ENCODE assay signal across 8 cellular contexts in the genomic region with DNA sequence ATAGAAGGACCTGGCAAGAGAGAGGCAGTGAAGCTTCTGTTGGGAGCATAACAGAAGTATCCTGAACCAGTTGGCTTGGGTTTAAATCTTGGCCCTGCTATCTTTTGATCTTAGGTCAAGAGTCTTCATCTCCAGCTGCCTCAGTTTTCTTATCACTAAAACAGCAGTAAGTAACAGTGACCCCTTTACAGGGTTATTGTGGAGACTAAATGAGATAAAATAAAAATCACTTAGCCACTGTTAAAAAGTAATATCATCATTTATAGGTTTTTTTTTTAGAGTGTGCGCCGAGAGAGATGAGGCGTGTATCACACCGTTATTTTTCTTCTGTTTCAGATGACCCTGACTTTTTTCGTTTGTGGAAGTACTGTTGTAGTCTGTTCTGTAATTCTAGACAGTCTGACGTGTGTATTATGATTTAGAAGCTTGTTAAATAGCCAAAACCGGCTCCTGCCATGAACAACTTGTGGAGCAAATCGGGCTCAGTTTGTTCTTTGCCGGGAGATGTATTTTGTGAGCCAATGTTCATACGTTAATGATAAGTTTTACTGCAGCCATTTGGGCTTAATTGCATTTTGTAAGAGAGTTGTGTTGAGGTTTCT. TPM values are rescaled to one million over a fixed set of nuclear protein-coding genes. Genes with fewer than 3 reads are reported as not detected.
A peak's percentile ranks its signal among the peaks of the same experiment; 100 is the strongest.
DNase-seq lines count a peak whose midpoint lies in the region; FAIRE-seq and TF ChIP-seq lines count a peak whose summit lies in the region.

No MANE protein-coding gene starts in this region.

- H3K9me3 Mint-ChIP-seq in CD14-positive monocyte (no peaks in the 10 kb centered on the region), endodermal cell (no peaks in the 10 kb centered on the region), neural crest cell (no peaks in the 10 kb centered on the region)

- DNase-seq in CD14-positive monocyte (ENCODE audit: low spot score) (no peak), NT2/D1 (ENCODE audit: low read depth, low spot score) (no peak), endodermal cell (no peak), neural crest cell (ENCODE audit: low read depth, low spot score) (no peak), head of caudate nucleus (no peak), ecto neural progenitor cell (ENCODE audit: low spot score) (no peak), GM19239 (ENCODE audit: insufficient read length, low spot score) (no peak), NCI-H1417 treated with DMSO at 0.1 percent for 48 hours (lab: John Stamatoyannopoulos, UW) (no peak)

- peak overlapping the region; percentile 95 to 97 for H3K4me3 Mint-ChIP-seq in CD14-positive monocyte
- H3K4me3 Mint-ChIP-seq in endodermal cell, result peak overlapping the region; percentile 98
- H3K4me3 Mint-ChIP-seq in neural crest cell, result peak overlapping the region; percentile 94

- FAIRE-seq in GM19239 (lab: Jason Lieb, UNC), result no peak

- H3K27me3 Mint-ChIP-seq in CD14-positive monocyte (ENCODE audit: low read depth in 3 of 3) (peaks cover 0 to 3% (median 2%) of the 10 kb centered on the region in 3 donors), endodermal cell (ENCODE audit: insufficient read depth) (no peaks in the 10 kb centered on the region), neural crest cell (ENCODE audit: low read depth) (no peaks in the 10 kb centered on the region)

- H3K9ac ChIP-seq in NT2/D1 (ENCODE audit: insufficient read length, low read depth) (peak overlapping the region; percentile 97), endodermal cell (ENCODE audit: extremely low read depth, low read length, poor library complexity, severe bottlenecking) (peak overlapping the region; percentile 97)

- H3K36me3 ChIP-seq in NT2/D1 (ENCODE audit: insufficient read depth, insufficient read length, low read length) (peaks cover 46% of the 10 kb centered on the region), endodermal cell (ENCODE audit: control insufficient read depth, insufficient read depth, low read length) (peaks cover 35% of the 10 kb centered on the region)

- peak overlapping the region; percentile 80 for H3K4me3 ChIP-seq in NT2/D1 (ENCODE audit: insufficient read length, low read depth)
- peak overlapping the region; percentile 99 for H3K4me3 ChIP-seq in endodermal cell (ENCODE audit: low read length)

- H3K36me3 Mint-ChIP-seq in CD14-positive monocyte, result peaks cover 15 to 33% of the 10 kb centered on the region in 2 donors
- H3K36me3 Mint-ChIP-seq in endodermal cell (ENCODE audit: low read depth), result peaks cover 32% of the 10 kb centered on the region
- peaks cover 7% of the 10 kb centered on the region for H3K36me3 Mint-ChIP-seq in neural crest cell (ENCODE audit: low read depth)

- WGBS in endodermal cell (ENCODE audit: insufficient coverage in 1 of 2, insufficient read length in 1 of 2), 2 experiments, result 72 to 74% methylated on average over 10 of the region's 10 CpGs

- H3K4me1 Mint-ChIP-seq in CD14-positive monocyte (peaks cover 26% of the 10 kb centered on the region), endodermal cell (peaks cover 22% of the 10 kb centered on the region), neural crest cell (peaks cover 33% of the 10 kb centered on the region)

- no peaks in the 10 kb centered on the region for H3K9me3 ChIP-seq in NT2/D1 (ENCODE audit: insufficient read depth, low read length)
- H3K9me3 ChIP-seq in endodermal cell (ENCODE audit: control insufficient read depth, low read length), result no peaks in the 10 kb centered on the region

- no peak overlapping the region for H3K27ac ChIP-seq in endodermal cell (ENCODE audit: low read depth, low read length)

- TF ChIP-seq CTCF in CD14-positive monocyte (IDR thresholded peaks at IDR 0.05) (no peak), endodermal cell (conservative IDR thresholded peaks at IDR 0.05) (no peak), neural crest cell (conservative IDR thresholded peaks at IDR 0.05) (no peak)

- intact Hi-C loops in CD14-positive monocyte (cut with micrococcal nuclease), result loop anchor here in 1 of 2 donors (2.0 kb wide), 1 partner anchor 77 kb away; a partner anchor contains a TSS
- intact Hi-C loops in head of caudate nucleus (cut with DNase I), result no loop called here

- peaks cover 5% of the 10 kb centered on the region for H3K4me1 ChIP-seq in NT2/D1 (ENCODE audit: insufficient read depth, insufficient read length)
- no peaks in the 10 kb centered on the region for H3K4me1 ChIP-seq in endodermal cell (ENCODE audit: control insufficient read depth, insufficient read depth, low read length)

- H3K27me3 ChIP-seq in NT2/D1 (ENCODE audit: insufficient read depth, insufficient read length) (no peaks in the 10 kb centered on the region), endodermal cell (ENCODE audit: control insufficient read depth, insufficient read depth, low read length, poor library complexity, severe bottlenecking) (no peaks in the 10 kb centered on the region)

- H3K27ac Mint-ChIP-seq in CD14-positive monocyte, result peak overlapping the region; percentile 98 to 100 (median 100)
- peak overlapping the region; percentile 98 for H3K27ac Mint-ChIP-seq in endodermal cell
- H3K27ac Mint-ChIP-seq in neural crest cell (ENCODE audit: unreplicated experiment), result peak overlapping the region; percentile 94

RNA-seq across cellular contexts. Expression of a gene that starts 1.2 kb away (rescaled TPM):
- polyA plus RNA-seq in CD14-positive monocyte, result 10 to 100 TPM; 35.7 to 63.4 TPM
- total RNA-seq in endodermal cell (100 to 1,000 TPM; 145 to 165 TPM), neural crest cell (167 and 170 TPM in 2 replicates)
- 110 TPM for polyA plus RNA-seq in endodermal cell (2013, experiment 1 of 2)
- polyA plus RNA-seq in endodermal cell (2013, experiment 2 of 2), result 105 TPM
